21 cellular contexts compared by ENCODE assay signal in genomic region chr2:229726643-229727042, GRCh38. TPM values are rescaled to one million over a fixed set of nuclear protein-coding genes. Genes with fewer than 3 reads are reported as not detected.
"Had no signal": no experiment of that assay in that cellular context is flagged by ENCODE, and none has a peak within 500 bp of the region (broad histone marks: within the 10 kb centered on the region; RNA-seq: fewer than 3 reads in every experiment).

No MANE protein-coding gene starts in this region.

- H3K27ac ChIP-seq: coronary artery, esophagus muscularis mucosa, left lung, lower lobe of right lung, prostate gland, right atrium auricular region, sigmoid colon, stomach, thyroid gland, vagina had no signal

- ATAC-seq: left lung; lower lobe of right lung; naive thymus-derived CD8-positive, alpha-beta T cell; stimulated activated effector memory CD8-positive, alpha-beta T cell treated with anti-CD3 and anti-CD28 coated beads, Interleukin-12 subunit alpha, Interleukin-12 subunit beta, amount 100 ng/mL, for 72 hours had no signal

- H3K36me3 ChIP-seq: esophagus muscularis mucosa, left lung, lower lobe of right lung, prostate gland, right atrium auricular region, sigmoid colon, stomach, thyroid gland, vagina had no signal

- H3K4me1 ChIP-seq: esophagus muscularis mucosa, left lung, lower lobe of right lung, prostate gland, right atrium auricular region, sigmoid colon, stomach, thyroid gland, vagina had no signal

- H3K9me3 ChIP-seq: left lung, lower lobe of right lung, prostate gland, right atrium auricular region, sigmoid colon, stomach, thyroid gland, vagina had no signal

- H3K4me3 ChIP-seq: coronary artery, esophagus muscularis mucosa, left lung, lower lobe of right lung, prostate gland, right atrium auricular region, sigmoid colon, stomach, thyroid gland, vagina had no signal

- FAIRE-seq: endothelial cell of umbilical vein, kidney had no signal

- H3K27me3 ChIP-seq: left lung, right atrium auricular region, sigmoid colon, stomach, thyroid gland, vagina had no signal

- DNase-seq: dermis blood vessel endothelial cell; effector memory CD4-positive, alpha-beta T cell; kidney; left lung; lower lobe of right lung; naive thymus-derived CD8-positive, alpha-beta T cell; nephron progenitor cell; sigmoid colon; stimulated activated CD4-positive, alpha-beta T cell treated with anti-CD3 and anti-CD28 coated beads, Interleukin-2, amount 100 ng/mL, for 24 hours; stimulated activated CD4-positive, alpha-beta T cell treated with anti-CD3 and anti-CD28 coated beads, Interleukin-4, amount 100 ng/mL, for 24 hours; stimulated activated naive CD4-positive, alpha-beta T cell treated with Interleukin-2 at 50 U/mL for 16 hours; stomach; thyroid gland; trophoblast cell had no signal

RNA-seq across cellular contexts. Expression of gene DNER, which starts 12.3 kb away (rescaled TPM):
- total RNA-seq: dermis blood vessel endothelial cell; endothelial cell of umbilical vein; naive thymus-derived CD8-positive, alpha-beta T cell had no signal
- polyA plus RNA-seq: naive thymus-derived CD8-positive, alpha-beta T cell had no signal
